In the genomic region with DNA sequence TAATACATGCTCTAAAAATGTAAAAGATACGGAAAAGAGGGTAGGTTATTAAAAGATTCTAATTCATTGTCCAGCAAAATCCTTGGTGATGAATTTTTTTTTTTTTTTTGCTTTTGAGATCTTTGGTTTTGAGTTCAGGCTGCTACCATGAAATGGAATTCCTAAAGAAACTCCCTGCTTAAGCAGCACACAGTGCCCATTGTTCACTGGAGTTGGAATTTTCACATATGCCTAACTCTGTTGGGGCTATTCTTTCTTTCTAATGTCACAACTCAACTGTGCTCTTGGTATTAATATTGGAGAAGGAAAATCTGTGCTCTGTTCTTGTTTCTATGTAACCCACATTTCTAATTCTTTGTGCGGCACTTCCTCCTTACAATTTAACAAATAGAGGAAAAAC, we compare ENCODE assay signal across 1 cellular context.
TF ChIP-seq lines count a peak whose summit lies in the region.

No MANE protein-coding gene starts in this region.

TF ChIP-seq in HepG2, 621 proteins besides CTCF, POLR2A, EP300 and RAD21:
- TF ChIP-seq MTF2 (CRISPR knock-in tag; IDR thresholded peaks at IDR 0.05; ENCODE audit: borderline replicate concordance) = no peak
- no peak for TF ChIP-seq BCL3 (CRISPR knock-in tag; IDR thresholded peaks at IDR 0.05)
- no peak for TF ChIP-seq ZFP36 (IDR thresholded peaks at IDR 0.05; ENCODE audit: borderline replicate concordance, low read depth, low read length, partially characterized antibody)
